Comparison of ENCODE assay signal across 31 cellular contexts in genomic region chr4:8195431-8195830, GRCh38. TPM values are rescaled to one million over a fixed set of nuclear protein-coding genes. Genes with fewer than 3 reads are reported as not detected.
DNase-seq lines count a peak whose midpoint lies in the region; ATAC-seq, FAIRE-seq and TF ChIP-seq lines count a peak whose summit lies in the region.
"Had no signal": no experiment of that assay in that cellular context is flagged by ENCODE, and none has a peak within 500 bp of the region (broad histone marks: within the 10 kb centered on the region; RNA-seq: fewer than 3 reads in every experiment).

No MANE protein-coding gene starts in this region.

- no peaks in the 10 kb centered on the region for H3K27me3 Mint-ChIP-seq in CD4-positive, alpha-beta T cell
- H3K27me3 Mint-ChIP-seq in MCF 10A (ENCODE audit: insufficient read depth, unreplicated experiment) = no peaks in the 10 kb centered on the region
- H3K27me3 Mint-ChIP-seq: CD8-positive, alpha-beta memory T cell had no signal

- H3K4me2 ChIP-seq in osteoblast (ENCODE audit: insufficient read depth, low read length) = no peak overlapping the region
- H3K4me2 ChIP-seq: GM23338, SK-N-SH had no signal

- WGBS in thymus = 95% methylated on average over 7 of the region's 7 CpGs
- WGBS in transverse colon (ENCODE audit: low coverage in 1 of 2), 2 donors = 71% methylated on average over 7 of the region's 7 CpGs; no CpG with 5 or more reads in 1 of the 2 donors

- intact Hi-C loops in CD4-positive, alpha-beta T cell (cut with DNase I, micrococcal nuclease) = no loop called here
- intact Hi-C loops in MCF 10A (cut with micrococcal nuclease) = no loop called here
- intact Hi-C loops in transverse colon (cut with DNase I; ENCODE audit: low total_unique reads) = no loop called here

- DNase-seq in CD4-positive, alpha-beta T cell = no peak
- DNase-seq in dermis microvascular lymphatic vessel endothelial cell (ENCODE audit: low read depth in 2 of 2) = peak; percentile 43 to 88
- peak; percentile 58 for DNase-seq in osteoblast (ENCODE audit: insufficient read length, low spot score, missing footprints)
- no peak for DNase-seq in H54 (ENCODE audit: insufficient read length, low spot score)
- no peak for DNase-seq in MCF 10A (ENCODE audit: unreplicated experiment)
- DNase-seq in transverse colon = no peak
- no peak for DNase-seq in NK-92 (lab: John Stamatoyannopoulos, UW; ENCODE audit: unreplicated experiment)
- DNase-seq: Calu3; CD8-positive, alpha-beta memory T cell; DMS79 treated with DMSO at 0.1 percent for 48 hours; GF-D8; HFFc6; IMR-90; KG1; MM.1S; NCI-H1417; NCI-H1694; NCI-H2081 treated with DMSO at 0.1 percent for 48 hours; NCI-H2171; NCI-H226; NCI-H510A; Peyer's patch; SK-N-SH; SW 1271 had no signal

- H3K4me3 ChIP-seq in osteoblast (ENCODE audit: insufficient read depth, low read length) (no peak overlapping the region), thymus (ENCODE audit: low read length) (no peak overlapping the region), transverse colon (no peak overlapping the region)
- H3K4me3 ChIP-seq: GM23338, HAP-1, Peyer's patch had no signal

- H3K27ac ChIP-seq in CD4-positive, alpha-beta T cell (ENCODE audit: low read depth, low read length) = no peak overlapping the region
- H3K27ac ChIP-seq in osteoblast (ENCODE audit: low read depth, low read length) (no peak overlapping the region), thymus (ENCODE audit: low read depth) (peak overlapping the region; percentile 13), transverse colon (no peak overlapping the region)
- H3K27ac ChIP-seq: C4-2B, Peyer's patch had no signal

- H3K36me3 ChIP-seq in osteoblast (ENCODE audit: insufficient read depth, low read length) (no peaks in the 10 kb centered on the region), thymus (ENCODE audit: control insufficient read depth, insufficient read depth) (peaks cover 4% of the 10 kb centered on the region), transverse colon (no peaks in the 10 kb centered on the region)
- H3K36me3 ChIP-seq: HAP-1, Peyer's patch had no signal

- peaks cover 10% of the 10 kb centered on the region for H3K79me2 ChIP-seq in osteoblast (ENCODE audit: insufficient read depth, low read length)

- H3K27me3 ChIP-seq in CD4-positive, alpha-beta T cell (ENCODE audit: control insufficient read depth, insufficient read depth, low read length) = no peaks in the 10 kb centered on the region
- H3K27me3 ChIP-seq in osteoblast (ENCODE audit: insufficient read depth, low read length) = peaks cover 6% of the 10 kb centered on the region
- no peaks in the 10 kb centered on the region for H3K27me3 ChIP-seq in thymus (ENCODE audit: control insufficient read depth, insufficient read depth)
- no peaks in the 10 kb centered on the region for H3K27me3 ChIP-seq in transverse colon
- H3K27me3 ChIP-seq: Peyer's patch had no signal

- H3K9me3 Mint-ChIP-seq in CD4-positive, alpha-beta T cell = no peaks in the 10 kb centered on the region
- no peaks in the 10 kb centered on the region for H3K9me3 Mint-ChIP-seq in MCF 10A (ENCODE audit: unreplicated experiment)
- H3K9me3 Mint-ChIP-seq: CD8-positive, alpha-beta memory T cell; GM23338; HFFc6 had no signal

- CTCF ChIA-PET in CD4-positive, alpha-beta T cell (lab: Charles Lee) = interaction anchor here (1.5 kb wide), 1 partner anchor 19 kb away, joined by 4 read pairs; no protein-coding TSS in a partner anchor
- CTCF ChIA-PET in MCF 10A (lab: Yijun Ruan, JAX) = interaction anchor here (1.1 to 8.9 kb wide), 3 partner anchors 14 to 40 kb away, joined by 3 to 185 read pairs (median 4); no protein-coding TSS in a partner anchor

- H3K9me3 ChIP-seq in CD4-positive, alpha-beta T cell (ENCODE audit: control insufficient read depth, low read length) = no peaks in the 10 kb centered on the region
- H3K9me3 ChIP-seq in osteoblast (ENCODE audit: low read depth, low read length) (no peaks in the 10 kb centered on the region), thymus (ENCODE audit: control insufficient read depth) (no peaks in the 10 kb centered on the region), transverse colon (no peaks in the 10 kb centered on the region)
- H3K9me3 ChIP-seq: HAP-1, Peyer's patch, SK-N-SH had no signal

- FAIRE-seq in H54 (lab: Jason Lieb, UNC) = no peak
- FAIRE-seq: A204.1, GM12892 had no signal

- in situ Hi-C loops in transverse colon (cut with MboI; ENCODE audit: low pct_ligation_motif_present in 1 of 4, low pct_unique_long_range_greater_than_20kb in 1 of 4, low sequenced_read_pairs in 3 of 4) = no loop called here

- H3K4me3 Mint-ChIP-seq in CD4-positive, alpha-beta T cell = peak overlapping the region; percentile 51
- no peak overlapping the region for H3K4me3 Mint-ChIP-seq in MCF 10A (ENCODE audit: unreplicated experiment)
- H3K4me3 Mint-ChIP-seq: GM23338, HFFc6 had no signal

- no TSS peak for BruUV-seq in MCF 10A (replicated peaks; lab: Mats Ljungman, UMichigan)

- H3K27ac Mint-ChIP-seq in CD4-positive, alpha-beta T cell = no peak overlapping the region
- no peak overlapping the region for H3K27ac Mint-ChIP-seq in MCF 10A (ENCODE audit: low read depth, unreplicated experiment)
- H3K27ac Mint-ChIP-seq: GM23338, HFFc6 had no signal

- peaks cover 8% of the 10 kb centered on the region for H3K36me3 Mint-ChIP-seq in CD4-positive, alpha-beta T cell (ENCODE audit: low read depth)
- H3K36me3 Mint-ChIP-seq in MCF 10A (ENCODE audit: insufficient read depth, unreplicated experiment) = peaks cover 6% of the 10 kb centered on the region

- no peak overlapping the region for H2AFZ ChIP-seq in osteoblast (ENCODE audit: low read length)
- H2AFZ ChIP-seq: GM23338 had no signal

- H3K4me1 Mint-ChIP-seq in CD4-positive, alpha-beta T cell (ENCODE audit: low read depth) = peaks cover 29% of the 10 kb centered on the region
- peaks cover 20% of the 10 kb centered on the region for H3K4me1 Mint-ChIP-seq in MCF 10A (ENCODE audit: insufficient read depth, unreplicated experiment)

- ATAC-seq in CD4-positive, alpha-beta T cell (ENCODE audit: poor library complexity) = no peak
- ATAC-seq: GM23338 had no signal

- peaks cover 30% of the 10 kb centered on the region for H3K4me1 ChIP-seq in osteoblast (ENCODE audit: insufficient read depth, low read length)
- H3K4me1 ChIP-seq in thymus (ENCODE audit: control insufficient read depth, insufficient read depth, low read length) = peaks cover 43% of the 10 kb centered on the region
- H3K4me1 ChIP-seq in transverse colon = peaks cover 6 to 38% (median 28%) of the 10 kb centered on the region in 4 donors
- H3K4me1 ChIP-seq: HAP-1 had no signal

- no peaks in the 10 kb centered on the region for H4K20me1 ChIP-seq in osteoblast (ENCODE audit: insufficient read depth, low read length)

- TF ChIP-seq EP300 in transverse colon (IDR thresholded peaks at IDR 0.05; ENCODE audit: low read depth) = no peak

- TF ChIP-seq CTCF in CD4-positive, alpha-beta T cell (IDR thresholded peaks at IDR 0.05) = no peak
- TF ChIP-seq CTCF in osteoblast (IDR thresholded peaks at IDR 0.05; ENCODE audit: extremely low read depth, low read depth, low read length) (no peak), MCF 10A (IDR thresholded peaks at IDR 0.05; ENCODE audit: unreplicated experiment) (no peak), transverse colon (IDR thresholded peaks at IDR 0.05) (no peak)

- no peak for TF ChIP-seq POLR2A in H54 (IDR thresholded peaks at IDR 0.05; ENCODE audit: low read depth, low read length)
- no peak for TF ChIP-seq POLR2A in transverse colon (IDR thresholded peaks at IDR 0.05)

- POLR2A ChIA-PET in CD4-positive, alpha-beta T cell (lab: Charles Lee) = no interaction called here
- POLR2A ChIA-PET in MCF 10A (lab: Yijun Ruan, JAX) = no interaction called here

RNA-seq across cellular contexts. Expression of gene SH3TC1, which starts 3.7 kb away (rescaled TPM):
- 100 to 1,000 TPM; 119 to 127 TPM for total RNA-seq in CD4-positive, alpha-beta T cell
- total RNA-seq in dermis microvascular lymphatic vessel endothelial cell (82.8 and 147 TPM in 2 replicates), osteoblast (3.5 and 3.6 TPM in 2 replicates), MCF 10A (2022) (20.4 and 28.8 TPM in 2 replicates), transverse colon (10 to 100 TPM; 15.0 to 78.6 (median 41.4) TPM)
- 114 TPM for polyA plus RNA-seq in thymus
- polyA plus RNA-seq: GM23338 had no signal

RNA-seq across cellular contexts. Expression of gene ABLIM2, which starts 36.8 kb away (rescaled TPM):
- total RNA-seq in CD4-positive, alpha-beta T cell = 1 to 10 TPM; 2.5 to 2.7 TPM
- total RNA-seq in dermis microvascular lymphatic vessel endothelial cell (2.6 and 2.8 TPM in 2 replicates), osteoblast (0.29 and 0.36 TPM in 2 replicates), MCF 10A (2022) (5.3 and 5.4 TPM in 2 replicates), transverse colon (10 to 100 TPM in 3 of 4 donors, 1 to 10 TPM in 1; 3.2 to 58.4 (median 14.2) TPM)
- 7.4 TPM for polyA plus RNA-seq in thymus
- polyA plus RNA-seq: AG04450 had no signal

Comparison
In these comparisons a context has a peak if more than half of its experiments do, and no peak if none do; other contexts are left out.
1. DNase-seq: peak in dermis microvascular lymphatic vessel endothelial cell (2 of 2) and osteoblast (single experiment); none in CD4-positive, alpha-beta T cell (0 of 10), H54 (single experiment), MCF 10A (single experiment), transverse colon (single experiment) and NK-92 (single experiment).